14 cellular contexts compared by ENCODE assay signal in genomic region chr15:36790891-36791290, GRCh38.
DNase-seq lines count a peak whose midpoint lies in the region; ATAC-seq and TF ChIP-seq lines count a peak whose summit lies in the region.
"Had no signal": no experiment of that assay in that cellular context is flagged by ENCODE, and none has a peak within 500 bp of the region (broad histone marks: within the 10 kb centered on the region; RNA-seq: fewer than 3 reads in every experiment).

No MANE protein-coding gene starts in this region.

- H4K20me1 ChIP-seq in PC-3 (ENCODE audit: low read length): no peaks in the 10 kb centered on the region
- no peaks in the 10 kb centered on the region for H4K20me1 ChIP-seq in smooth muscle cell (ENCODE audit: low read depth)

- 19 to 22% methylated on average over 1 of the region's 1 CpG for WGBS in heart right ventricle, 2 donors
- 82% methylated on average over 1 of the region's 1 CpG for WGBS in smooth muscle cell (ENCODE audit: low lambda C conversion rate)

- no peak overlapping the region for H3K4me3 ChIP-seq in heart right ventricle
- H3K4me3 ChIP-seq in PC-3 (ENCODE audit: low read length): no peak overlapping the region
- H3K4me3 ChIP-seq in smooth muscle cell: no peak overlapping the region

- H3K27ac ChIP-seq in heart right ventricle (peak overlapping the region in 7 of 10 donors; percentile 19 to 85 (median 72)), PC-3 (ENCODE audit: low read length) (no peak overlapping the region), smooth muscle cell (ENCODE audit: low read depth) (no peak overlapping the region)
- H3K27ac ChIP-seq: C4-2B, HL-60 had no signal

- no peaks in the 10 kb centered on the region for H3K9me3 ChIP-seq in heart right ventricle
- no peaks in the 10 kb centered on the region for H3K9me3 ChIP-seq in PC-3 (ENCODE audit: low read length)
- no peaks in the 10 kb centered on the region for H3K9me3 ChIP-seq in smooth muscle cell (replicated peaks; ENCODE audit: low read depth)
- H3K9me3 ChIP-seq: BE2C had no signal

- H3K27me3 ChIP-seq in heart right ventricle (no peaks in the 10 kb centered on the region), PC-3 (ENCODE audit: low read length) (no peaks in the 10 kb centered on the region), smooth muscle cell (ENCODE audit: low read depth) (no peaks in the 10 kb centered on the region)
- H3K27me3 ChIP-seq: BE2C had no signal

- no peaks in the 10 kb centered on the region for H3K9me2 ChIP-seq in PC-3 (replicated peaks; ENCODE audit: low read length)

- ATAC-seq in heart right ventricle (peak in 1 of 8 donors; percentile 38), PC-3 (peak; percentile 50; the same call in 1 of the 2 replicates), left colon (peak; percentile 21)
- ATAC-seq: HCT116 had no signal

- DNase-seq in heart right ventricle (no peak), cardiac septum (ENCODE audit: low spot score) (no peak), PC-3 (no peak), left colon (no peak), pons (ENCODE audit: low spot score) (peak; percentile 5), GDM1 (lab: John Stamatoyannopoulos, UW) (no peak), smooth muscle cell (lab: John Stamatoyannopoulos, UW; ENCODE audit: unreplicated experiment) (no peak), hypothalamus (lab: John Stamatoyannopoulos, UW) (no peak)
- DNase-seq: BE2C; CD4-positive, alpha-beta memory T cell; DMS79 had no signal

- intact Hi-C loops in heart right ventricle (cut with DNase I) (loop anchor here in 1 of 10 donors (10.0 kb wide), 1 partner anchor 176 kb away; no protein-coding TSS in a partner anchor), cardiac septum (cut with DNase I) (no loop called here), PC-3 (cut with micrococcal nuclease) (loop anchor here (5.0 kb wide), 1 partner anchor 341 kb away; no protein-coding TSS in a partner anchor), left colon (cut with DNase I, micrococcal nuclease) (no loop called here)

- H3K79me2 ChIP-seq in PC-3 (ENCODE audit: low read length) (no peaks in the 10 kb centered on the region), smooth muscle cell (ENCODE audit: low read depth) (no peaks in the 10 kb centered on the region)

- H2AFZ ChIP-seq in PC-3 (ENCODE audit: low read length) (no peak overlapping the region), smooth muscle cell (ENCODE audit: low read depth) (no peak overlapping the region)

- H3K4me2 ChIP-seq in PC-3 (ENCODE audit: low read length) (no peak overlapping the region), smooth muscle cell (no peak overlapping the region)

- POLR2A ChIA-PET in PC-3 (lab: Charles Lee; ENCODE audit: unreplicated experiment): no interaction called here

- H3F3A ChIP-seq in PC-3 (ENCODE audit: low read length, unreplicated experiment): no peaks in the 10 kb centered on the region
- H3F3A ChIP-seq in smooth muscle cell (ENCODE audit: low read depth): no peaks in the 10 kb centered on the region

- H3K4me1 ChIP-seq in heart right ventricle (peaks cover 0 to 49% (median 13%) of the 10 kb centered on the region in 9 donors), PC-3 (ENCODE audit: insufficient read depth, low read length) (peaks cover 2% of the 10 kb centered on the region), smooth muscle cell (ENCODE audit: low read depth) (no peaks in the 10 kb centered on the region)
- H3K4me1 ChIP-seq: BE2C had no signal

- no peak for TF ChIP-seq CTCF in heart right ventricle (IDR thresholded peaks at IDR 0.05)
- TF ChIP-seq CTCF in PC-3 (conservative IDR thresholded peaks at IDR 0.05; ENCODE audit: low read depth, low read length): no peak
- TF ChIP-seq CTCF in smooth muscle cell (IDR thresholded peaks at IDR 0.05; ENCODE audit: borderline replicate concordance, insufficient read depth, poor library complexity, severe bottlenecking): no peak

- no peaks in the 10 kb centered on the region for H3K36me3 ChIP-seq in heart right ventricle
- H3K36me3 ChIP-seq in PC-3 (ENCODE audit: low read depth, low read length): no peaks in the 10 kb centered on the region
- no peaks in the 10 kb centered on the region for H3K36me3 ChIP-seq in smooth muscle cell (ENCODE audit: low read depth)
- H3K36me3 ChIP-seq: BE2C had no signal

- BruUV-seq in PC-3 (replicated peaks; lab: Mats Ljungman, UMichigan): no TSS peak

- no peak overlapping the region for H3K9ac ChIP-seq in PC-3 (ENCODE audit: low read length)
- H3K9ac ChIP-seq in smooth muscle cell (ENCODE audit: low read depth): no peak overlapping the region

- CTCF ChIA-PET in PC-3 (lab: Charles Lee): no interaction called here

Comparison
In these comparisons a context has a peak if more than half of its experiments do, and no peak if none do; other contexts are left out.
1. H3K27ac ChIP-seq: peak in heart right ventricle (7 of 10); none in PC-3 (single experiment) and smooth muscle cell (single experiment).